9 cellular contexts compared by ENCODE assay signal in the genomic region with DNA sequence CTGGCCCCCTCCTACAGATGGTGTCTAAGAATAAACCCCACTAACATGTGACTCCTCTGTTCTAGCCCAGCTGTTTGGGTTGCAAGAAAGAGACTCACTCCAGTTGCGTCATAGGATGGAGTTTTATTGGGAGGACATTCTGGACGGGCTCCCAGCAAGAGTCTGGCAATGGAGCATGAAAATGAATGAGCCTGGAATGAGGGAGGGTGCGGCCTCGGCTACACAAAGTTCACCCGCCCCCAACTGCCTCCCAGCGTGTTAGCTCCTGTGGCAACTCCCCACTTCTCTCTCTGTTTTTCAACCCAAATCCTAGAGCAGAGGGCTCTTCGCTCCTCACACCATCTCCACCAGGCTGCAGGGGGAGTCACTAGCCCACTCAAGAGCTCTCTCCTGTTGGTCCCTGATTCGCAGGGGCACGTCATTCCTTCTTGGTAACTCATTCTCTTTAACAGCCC. TPM values are rescaled to one million over a fixed set of nuclear protein-coding genes. Genes with fewer than 3 reads are reported as not detected.
DNase-seq lines count a peak whose midpoint lies in the region; ATAC-seq, FAIRE-seq and TF ChIP-seq lines count a peak whose summit lies in the region.
"Had no signal": no experiment of that assay in that cellular context is flagged by ENCODE, and none has a peak within 500 bp of the region (broad histone marks: within the 10 kb centered on the region; RNA-seq: fewer than 3 reads in every experiment).

No MANE protein-coding gene starts in this region.

- TF ChIP-seq EP300 in Ishikawa (IDR thresholded peaks at IDR 0.05; ENCODE audit: borderline replicate concordance) = peak; percentile 53; the same call in 1 of the 2 replicates

- POLR2A ChIA-PET in Caco-2 (lab: Charles Lee) = interaction anchor here (0.7 kb wide), 1 partner anchor 81 kb away, joined by 6 read pairs; a partner anchor contains a TSS

- intact Hi-C loops in left colon (cut with DNase I, micrococcal nuclease) = no loop called here
- intact Hi-C loops in testis (cut with DNase I; ENCODE audit: low total_unique reads) = no loop called here
- intact Hi-C loops in Caco-2 (cut with micrococcal nuclease; ENCODE audit: unreplicated experiment) = no loop called here

- H3K4me3 ChIP-seq in bronchial epithelial cell (ENCODE audit: low read depth, low read length) (no peak overlapping the region), testis (no peak overlapping the region), Caco-2 (ENCODE audit: low read depth, low read length) (no peak overlapping the region)

- no peak for TF ChIP-seq CTCF in bronchial epithelial cell (IDR thresholded peaks at IDR 0.05; ENCODE audit: insufficient read depth, low read length, severe bottlenecking)
- no peak for TF ChIP-seq CTCF in testis (IDR thresholded peaks at IDR 0.05)
- no peak for TF ChIP-seq CTCF in Caco-2 (IDR thresholded peaks at IDR 0.05; ENCODE audit: insufficient read depth in 1 of 2, low read depth in 1 of 2, low read length in 1 of 2, severe bottlenecking in 1 of 2, unreplicated experiment in 1 of 2)

- BruUV-seq in Caco-2 (replicated peaks; lab: Mats Ljungman, UMichigan) = no TSS peak

- H3K9me3 Mint-ChIP-seq in Caco-2 (ENCODE audit: unreplicated experiment) = no peaks in the 10 kb centered on the region

- WGBS in testis, 2 donors = 36 to 54% methylated on average over 9 of the region's 9 CpGs

- H3K27me3 ChIP-seq in bronchial epithelial cell (ENCODE audit: control insufficient read depth, insufficient read depth, low read length) (peaks cover 9% of the 10 kb centered on the region), testis (no peaks in the 10 kb centered on the region), Caco-2 (replicated peaks; ENCODE audit: control insufficient read depth, insufficient read depth, low read length) (no peaks in the 10 kb centered on the region)

- H3K4me3 Mint-ChIP-seq in Caco-2 (ENCODE audit: unreplicated experiment) = no peak overlapping the region
- H3K4me3 Mint-ChIP-seq: activated naive CD8-positive, alpha-beta T cell had no signal

- H3K36me3 ChIP-seq in bronchial epithelial cell (ENCODE audit: control insufficient read depth, insufficient read depth, low read length) (no peaks in the 10 kb centered on the region), testis (ENCODE audit: low read depth, missing control alignments) (no peaks in the 10 kb centered on the region), Caco-2 (ENCODE audit: control insufficient read depth, insufficient read depth, low read length) (no peaks in the 10 kb centered on the region)

- ATAC-seq in left colon = peak; percentile 90
- no peak for ATAC-seq in GM19023 (IDR thresholded peaks at IDR 0.05; ENCODE audit: unreplicated experiment)

- CTCF ChIA-PET in Caco-2 (lab: Charles Lee) = interaction anchor here (0.7 to 2.8 kb wide), 3 partner anchors 10 to 81 kb away, joined by 3 to 11 read pairs (median 4); a partner anchor contains a TSS

- H3K9me3 ChIP-seq in testis (no peaks in the 10 kb centered on the region), Caco-2 (no peaks in the 10 kb centered on the region)

- H3K27ac ChIP-seq in testis = no peak overlapping the region

- H3K4me1 ChIP-seq in testis (peaks cover 7% of the 10 kb centered on the region), Caco-2 (no peaks in the 10 kb centered on the region)

- H3K27me3 Mint-ChIP-seq in Caco-2 (ENCODE audit: insufficient read depth, unreplicated experiment) = no peaks in the 10 kb centered on the region

- peak; percentile 7 for DNase-seq in bronchial epithelial cell (ENCODE audit: low read depth)
- peak; percentile 66 to 80 for DNase-seq in left colon
- DNase-seq in testis = peak; percentile 86
- no peak for DNase-seq in Caco-2
- DNase-seq in activated effector memory CD4-positive, alpha-beta T cell treated with Interleukin-2 at 50 U/mL for 16 hours = no peak
- DNase-seq: stimulated activated CD4-positive, alpha-beta T cell treated with anti-CD3 and anti-CD28 coated beads, Interleukin-15, amount 100 ng/mL, for 24 hours had no signal

- no peak overlapping the region for H3K27ac Mint-ChIP-seq in Caco-2 (ENCODE audit: unreplicated experiment)
- H3K27ac Mint-ChIP-seq: activated naive CD8-positive, alpha-beta T cell had no signal

- TF ChIP-seq POLR2A in testis (IDR thresholded peaks at IDR 0.05) = no peak

- H3K4me1 Mint-ChIP-seq in Caco-2 (ENCODE audit: low read depth, unreplicated experiment) = peaks cover 7% of the 10 kb centered on the region

- peak; percentile 66 for FAIRE-seq in bronchial epithelial cell (lab: Jason Lieb, UNC)

- H3K36me3 Mint-ChIP-seq in Caco-2 (ENCODE audit: insufficient read depth, unreplicated experiment) = no peaks in the 10 kb centered on the region
- H3K36me3 Mint-ChIP-seq: activated naive CD8-positive, alpha-beta T cell had no signal

- TF ChIP-seq RAD21 in Ishikawa (IDR thresholded peaks at IDR 0.05; ENCODE audit: low read depth) = no peak; the same call in 1 of the 2 replicates

TF ChIP-seq in Ishikawa, 13 proteins besides CTCF, POLR2A, EP300 and RAD21:
- TF ChIP-seq ZBTB7A (IDR thresholded peaks at IDR 0.05; ENCODE audit: low read depth) (0 out of 2 replicates have a peak, but pooled peaks have one; percentile 32), CREB1 (IDR thresholded peaks at IDR 0.05; ENCODE audit: low read depth) (no peak), TAF1 (IDR thresholded peaks at IDR 0.05; ENCODE audit: low read depth) (no peak), NFIC (IDR thresholded peaks at IDR 0.05) (peak; percentile 71), YY1 (IDR thresholded peaks at IDR 0.05; ENCODE audit: low read depth) (0 out of 2 replicates have a peak, but pooled peaks have one; percentile 36), CEBPB (IDR thresholded peaks at IDR 0.05) (peak; percentile 96), TCF12 (IDR thresholded peaks at IDR 0.05; ENCODE audit: low read depth) (peak; percentile 59), FOXM1 (IDR thresholded peaks at IDR 0.05; ENCODE audit: borderline replicate concordance, low read depth) (no peak), TEAD4 (IDR thresholded peaks at IDR 0.05) (peak; percentile 74), EGR1 (IDR thresholded peaks at IDR 0.05) (no peak)
- TF ChIP-seq, protein P1, sequence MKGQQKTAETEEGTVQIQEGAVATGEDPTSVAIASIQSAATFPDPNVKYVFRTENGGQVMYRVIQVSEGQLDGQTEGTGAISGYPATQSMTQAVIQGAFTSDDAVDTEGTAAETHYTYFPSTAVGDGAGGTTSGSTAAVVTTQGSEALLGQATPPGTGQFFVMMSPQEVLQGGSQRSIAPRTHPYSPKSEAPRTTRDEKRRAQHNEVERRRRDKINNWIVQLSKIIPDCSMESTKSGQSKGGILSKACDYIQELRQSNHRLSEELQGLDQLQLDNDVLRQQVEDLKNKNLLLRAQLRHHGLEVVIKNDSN (IDR thresholded peaks at IDR 0.05) = 0 out of 2 replicates have a peak, but pooled peaks have one; percentile 48
- TF ChIP-seq, protein P2, sequence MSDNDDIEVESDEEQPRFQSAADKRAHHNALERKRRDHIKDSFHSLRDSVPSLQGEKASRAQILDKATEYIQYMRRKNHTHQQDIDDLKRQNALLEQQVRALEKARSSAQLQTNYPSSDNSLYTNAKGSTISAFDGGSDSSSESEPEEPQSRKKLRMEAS (IDR thresholded peaks at IDR 0.05) = peak; percentile 45
- TF ChIP-seq, protein P3, sequence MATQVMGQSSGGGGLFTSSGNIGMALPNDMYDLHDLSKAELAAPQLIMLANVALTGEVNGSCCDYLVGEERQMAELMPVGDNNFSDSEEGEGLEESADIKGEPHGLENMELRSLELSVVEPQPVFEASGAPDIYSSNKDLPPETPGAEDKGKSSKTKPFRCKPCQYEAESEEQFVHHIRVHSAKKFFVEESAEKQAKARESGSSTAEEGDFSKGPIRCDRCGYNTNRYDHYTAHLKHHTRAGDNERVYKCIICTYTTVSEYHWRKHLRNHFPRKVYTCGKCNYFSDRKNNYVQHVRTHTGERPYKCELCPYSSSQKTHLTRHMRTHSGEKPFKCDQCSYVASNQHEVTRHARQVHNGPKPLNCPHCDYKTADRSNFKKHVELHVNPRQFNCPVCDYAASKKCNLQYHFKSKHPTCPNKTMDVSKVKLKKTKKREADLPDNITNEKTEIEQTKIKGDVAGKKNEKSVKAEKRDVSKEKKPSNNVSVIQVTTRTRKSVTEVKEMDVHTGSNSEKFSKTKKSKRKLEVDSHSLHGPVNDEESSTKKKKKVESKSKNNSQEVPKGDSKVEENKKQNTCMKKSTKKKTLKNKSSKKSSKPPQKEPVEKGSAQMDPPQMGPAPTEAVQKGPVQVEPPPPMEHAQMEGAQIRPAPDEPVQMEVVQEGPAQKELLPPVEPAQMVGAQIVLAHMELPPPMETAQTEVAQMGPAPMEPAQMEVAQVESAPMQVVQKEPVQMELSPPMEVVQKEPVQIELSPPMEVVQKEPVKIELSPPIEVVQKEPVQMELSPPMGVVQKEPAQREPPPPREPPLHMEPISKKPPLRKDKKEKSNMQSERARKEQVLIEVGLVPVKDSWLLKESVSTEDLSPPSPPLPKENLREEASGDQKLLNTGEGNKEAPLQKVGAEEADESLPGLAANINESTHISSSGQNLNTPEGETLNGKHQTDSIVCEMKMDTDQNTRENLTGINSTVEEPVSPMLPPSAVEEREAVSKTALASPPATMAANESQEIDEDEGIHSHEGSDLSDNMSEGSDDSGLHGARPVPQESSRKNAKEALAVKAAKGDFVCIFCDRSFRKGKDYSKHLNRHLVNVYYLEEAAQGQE (IDR thresholded peaks at IDR 0.05; ENCODE audit: low read depth) = no peak

RNA-seq across cellular contexts. Expression of a gene that starts 5.1 kb away (rescaled TPM):
- total RNA-seq in bronchial epithelial cell = under 0.01 and 0.53 TPM in 2 replicates
- 10 to 100 TPM in 1 of 2 donors, 1 to 10 TPM in 1; 6.4 to 20.7 TPM for total RNA-seq in left colon
- 10 to 100 TPM; 35.4 to 61.1 TPM for total RNA-seq in testis
- 25.5 TPM for polyA plus RNA-seq in testis (ENCODE audit: insufficient read depth, low read depth, low replicate concordance)
- total RNA-seq in Caco-2 (2022) = 0.12 and 0.23 TPM in 2 replicates

RNA-seq across cellular contexts. Expression of a gene that starts 23.7 kb away (rescaled TPM):
- total RNA-seq in bronchial epithelial cell = not detected in 2 replicates
- total RNA-seq in left colon = not detected
- under 1 TPM; 0.31 to 0.74 TPM for total RNA-seq in testis
- polyA plus RNA-seq in testis (ENCODE audit: insufficient read depth, low read depth, low replicate concordance) = 0.51 TPM
- not detected in 2 replicates for total RNA-seq in Caco-2 (2022)

RNA-seq across cellular contexts. Expression of a gene that starts 25.5 kb away (rescaled TPM):
- total RNA-seq in bronchial epithelial cell (not detected in 2 replicates), left colon (10 to 100 TPM in 1 of 2 donors, 1 to 10 TPM in 1; 3.1 to 10.4 TPM), testis (1 to 10 TPM; 4.3 to 9.4 TPM), Caco-2 (2022) (not detected in 2 replicates)
- polyA plus RNA-seq in testis (ENCODE audit: insufficient read depth, low read depth, low replicate concordance) = 6.6 TPM

RNA-seq across cellular contexts. Expression of a gene that starts 45.6 kb away (rescaled TPM):
- total RNA-seq in bronchial epithelial cell = not detected in 2 replicates
- total RNA-seq in left colon = 1 to 10 TPM; 2.3 to 2.5 TPM
- total RNA-seq in testis = 10 to 100 TPM; 10.7 to 11.1 TPM
- polyA plus RNA-seq in testis (ENCODE audit: insufficient read depth, low read depth, low replicate concordance) = 8.0 TPM
- total RNA-seq in Caco-2 (2022) = not detected in 2 replicates

Comparison
In these comparisons a context has a peak if more than half of its experiments do, and no peak if none do; other contexts are left out.
1. DNase-seq: peak in bronchial epithelial cell (single experiment), left colon (2 of 2) and testis (single experiment); none in Caco-2 (0 of 2) and activated effector memory CD4-positive, alpha-beta T cell treated with Interleukin-2 at 50 U/mL for 16 hours (single experiment).